ENCODE assay signal across 8 cellular contexts in the genomic region with DNA sequence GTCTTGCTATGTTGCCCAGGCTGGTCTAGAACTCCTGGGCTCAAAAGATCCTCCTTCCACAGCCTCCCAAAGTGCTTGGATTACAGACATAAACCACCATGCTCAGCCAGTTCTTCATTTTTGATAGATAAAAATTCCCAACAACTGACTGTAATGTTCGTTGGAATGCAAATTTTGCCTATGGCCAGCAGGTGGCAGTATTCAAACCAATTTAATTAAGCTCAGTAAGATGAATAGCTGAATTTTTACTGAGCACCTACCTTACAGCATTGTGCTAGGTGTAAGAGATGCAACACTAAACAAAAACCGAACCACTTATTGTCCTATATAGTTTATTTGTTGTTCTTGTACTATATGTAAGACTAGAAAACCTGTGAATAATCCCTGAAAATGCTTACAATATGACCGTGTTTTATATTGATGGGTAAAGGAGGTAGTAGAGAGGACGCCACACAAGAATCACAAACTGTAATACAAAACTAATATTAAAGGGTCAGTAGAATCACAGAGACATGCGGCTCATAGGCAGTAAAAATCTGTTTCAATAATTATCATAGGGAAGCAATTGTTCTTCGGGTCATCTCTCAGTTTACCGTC. TPM values are rescaled to one million over a fixed set of nuclear protein-coding genes. Genes with fewer than 3 reads are reported as not detected.
DNase-seq lines count a peak whose midpoint lies in the region; ATAC-seq and TF ChIP-seq lines count a peak whose summit lies in the region.

No MANE protein-coding gene starts in this region.

- intact Hi-C loops in psoas muscle (cut with DNase I): loop anchor here (1.0 to 2.0 kb wide), 2 partner anchors 53 kb away; no protein-coding TSS in a partner anchor

- H3K9me3 ChIP-seq in psoas muscle: no peaks in the 10 kb centered on the region

- DNase-seq in DMS53 treated with DMSO at 0.1 percent for 48 hours (lab: John Stamatoyannopoulos, UW; ENCODE audit: unreplicated experiment) (peak; percentile 57), NCI-H1694 treated with DMSO at 0.1 percent for 48 hours (lab: John Stamatoyannopoulos, UW) (peak; percentile 73), foreskin keratinocyte (peak; percentile 13 to 45), psoas muscle (no peak)

- no peaks in the 10 kb centered on the region for H3K27me3 ChIP-seq in foreskin keratinocyte
- H3K27me3 ChIP-seq in psoas muscle (ENCODE audit: insufficient read depth in 3 of 3, low read length in 2 of 3): no peaks in the 10 kb centered on the region

- H3K4me1 ChIP-seq in foreskin keratinocyte: no peaks in the 10 kb centered on the region
- peaks cover 23% of the 10 kb centered on the region for H3K4me1 ChIP-seq in psoas muscle

- H3K4me3 ChIP-seq in psoas muscle: no peak overlapping the region

- peak; percentile 80 for TF ChIP-seq CTCF in VCaP (conservative IDR thresholded peaks at IDR 0.05)
- peak; percentile 79 for TF ChIP-seq CTCF in foreskin keratinocyte (conservative IDR thresholded peaks at IDR 0.05)
- TF ChIP-seq CTCF in psoas muscle (IDR thresholded peaks at IDR 0.05): peak; percentile 82

- H3K27ac ChIP-seq in VCaP (no peak overlapping the region), foreskin keratinocyte (no peak overlapping the region), psoas muscle (peak overlapping the region; percentile 66)

- 67 to 74% (median 68%) methylated on average over 7 of the region's 7 CpGs for WGBS in psoas muscle, 3 donors

- H3K36me3 ChIP-seq in psoas muscle (ENCODE audit: insufficient read depth in 1 of 2, low read depth in 1 of 2): no peaks in the 10 kb centered on the region

- ATAC-seq in GM21528 (IDR thresholded peaks at IDR 0.05; ENCODE audit: low FRiP score, unreplicated experiment) (peak; percentile 64), foreskin keratinocyte (peak; percentile 69), psoas muscle (peak; percentile 61 to 76 (median 64)), GM19023 (IDR thresholded peaks at IDR 0.05; ENCODE audit: unreplicated experiment) (no peak), GM21381 (IDR thresholded peaks at IDR 0.05; ENCODE audit: unreplicated experiment) (no peak)

RNA-seq across cellular contexts. Expression of a gene that starts 8.2 kb away (rescaled TPM):
- total RNA-seq in foreskin keratinocyte: 2.9 and 3.4 TPM in 2 replicates
- 1.4 and 1.7 TPM in 2 replicates for polyA plus RNA-seq in foreskin keratinocyte
- total RNA-seq in psoas muscle: 100 to 1,000 TPM in 1 of 4 donors, 10 to 100 TPM in 3; 25.8 to 100 (median 33.6) TPM
- 10 to 100 TPM in 1 of 3 donors, 1 to 10 TPM in 2; 3.3 to 16.8 (median 8.9) TPM for polyA plus RNA-seq in psoas muscle

Comparison
In these comparisons a context has a peak if more than half of its experiments do, and no peak if none do; other contexts are left out.
1. DNase-seq: peak in DMS53 treated with DMSO at 0.1 percent for 48 hours (single experiment), NCI-H1694 treated with DMSO at 0.1 percent for 48 hours (single experiment) and foreskin keratinocyte (2 of 2); none in psoas muscle (0 of 2).
2. ATAC-seq: peak in GM21528 (single experiment), foreskin keratinocyte (single experiment) and psoas muscle (4 of 4); none in GM19023 (single experiment) and GM21381 (single experiment).
3. Peak in every context shown above with its lines, with median percentiles within 50 percentile points of each other: CTCF ChIP-seq.